Comparison of ENCODE assay signal across 11 cellular contexts in the genomic region with DNA sequence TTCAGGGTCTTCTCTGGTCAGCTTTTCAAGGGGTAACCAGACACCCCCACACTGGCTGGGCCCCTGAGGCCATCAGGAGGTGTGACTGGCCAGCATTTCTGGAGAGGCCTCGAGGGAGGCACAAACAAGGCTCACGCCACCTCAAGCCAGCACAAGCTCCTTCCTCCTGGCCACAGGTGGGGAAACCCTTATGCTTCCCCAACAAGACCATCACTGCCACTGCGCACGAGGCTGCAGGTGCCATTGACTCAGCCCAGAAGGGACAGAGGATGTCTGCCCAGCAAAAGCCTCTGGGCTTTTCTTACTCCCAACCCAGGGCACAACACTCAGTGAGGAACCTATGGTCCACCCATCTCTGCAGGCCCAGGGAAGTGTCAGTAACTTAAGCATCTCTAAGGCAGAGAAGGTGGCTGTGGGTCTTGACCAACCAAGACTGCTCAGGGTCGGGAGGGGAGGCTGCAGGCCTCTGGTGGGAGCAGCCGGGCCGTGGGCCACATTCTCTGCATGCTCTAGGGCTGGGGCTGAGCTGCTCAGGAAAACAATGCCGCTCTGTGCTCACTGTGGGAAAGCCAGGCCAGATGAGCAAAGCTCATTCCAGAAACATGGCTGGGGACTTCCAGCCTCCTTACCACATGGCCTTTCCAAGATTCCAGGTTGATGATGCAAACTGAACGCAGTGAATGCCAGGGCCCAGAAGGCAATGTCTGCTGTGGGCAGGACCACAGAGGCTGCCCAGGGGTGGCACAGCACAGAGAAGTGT.
DNase-seq lines count a peak whose midpoint lies in the region; ATAC-seq lines count a peak whose summit lies in the region.
"Had no signal": no experiment of that assay in that cellular context is flagged by ENCODE, and none has a peak within 500 bp of the region (broad histone marks: within the 10 kb centered on the region; RNA-seq: fewer than 3 reads in every experiment).

No MANE protein-coding gene starts in this region.

- in situ Hi-C loops in ACHN (cut with HindIII; ENCODE audit: low pct_ligation_motif_present, low pct_unique_long_range_greater_than_20kb, low sequenced_read_pairs) = no loop called here

- no peaks in the 10 kb centered on the region for H3K36me3 ChIP-seq in muscle layer of duodenum (ENCODE audit: control insufficient read depth in 1 of 2, insufficient read depth in 2 of 2, low read length in 2 of 2)

- H3K27ac ChIP-seq in muscle layer of duodenum (ENCODE audit: low read length) = peak overlapping the region; percentile 23

- DNase-seq in ACHN (peak; percentile 58), NCI-H226 (peak; percentile 75), fibroblast of gingiva (ENCODE audit: low read depth) (peak; percentile 72), Kasumi-1 (lab: John Stamatoyannopoulos, UW) (no peak), NCI-H1436 (lab: John Stamatoyannopoulos, UW) (no peak)
- DNase-seq in activated CD4-positive, CD25-positive, alpha-beta regulatory T cell (lab: John Stamatoyannopoulos, UW) = no peak
- DNase-seq: activated CD4-positive, alpha-beta T cell treated with anti-CD3 and anti-CD28 coated beads, Interleukin-2, amount 50 U/mL, for 4 hours; NCI-H1092 treated with DMSO at 0.1 percent for 48 hours had no signal

- no peaks in the 10 kb centered on the region for H3K9me3 ChIP-seq in muscle layer of duodenum (ENCODE audit: control insufficient read depth in 1 of 2, low read length in 2 of 2)

- no peaks in the 10 kb centered on the region for H3K27me3 ChIP-seq in muscle layer of duodenum (ENCODE audit: low read depth, low read length)

- H3K4me3 ChIP-seq in muscle layer of duodenum (ENCODE audit: low read depth in 1 of 2, low read length in 2 of 2) = no peak overlapping the region

- ATAC-seq in GM19023 (IDR thresholded peaks at IDR 0.05; ENCODE audit: unreplicated experiment) = no peak
- ATAC-seq: CD8-positive, alpha-beta T cell had no signal

- peaks cover 4 to 21% of the 10 kb centered on the region in 2 donors for H3K4me1 ChIP-seq in muscle layer of duodenum (ENCODE audit: control insufficient read depth in 1 of 2, insufficient read depth in 2 of 2, low read length in 2 of 2)

Comparison
In these comparisons a context has a peak if more than half of its experiments do, and no peak if none do; other contexts are left out.
1. DNase-seq: peak in ACHN (single experiment), NCI-H226 (single experiment) and fibroblast of gingiva (single experiment); none in Kasumi-1 (0 of 2), NCI-H1436 (single experiment) and activated CD4-positive, CD25-positive, alpha-beta regulatory T cell (0 of 4).